In the genomic region with DNA sequence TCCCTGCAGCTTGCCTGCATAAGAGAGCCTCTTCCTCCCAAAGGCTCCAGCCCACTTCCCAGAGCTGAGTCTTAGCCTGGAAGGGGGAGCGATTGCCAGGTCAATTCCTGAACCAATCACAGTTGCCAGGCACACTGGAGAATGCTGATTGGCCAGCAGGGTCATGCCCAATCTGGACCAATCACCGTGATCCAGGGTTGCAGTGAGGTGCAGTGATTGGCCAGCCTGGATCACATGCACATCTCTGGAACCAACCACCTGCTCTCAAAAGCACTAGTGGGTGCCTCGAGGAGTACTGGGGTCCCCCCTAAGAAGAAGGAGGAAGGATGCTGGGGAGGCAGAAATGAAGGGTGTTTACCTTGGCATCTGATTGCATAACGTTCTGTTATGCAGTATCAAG, we compare ENCODE assay signal across 33 cellular contexts. TPM values are rescaled to one million over a fixed set of nuclear protein-coding genes. Genes with fewer than 3 reads are reported as not detected.
A peak's percentile ranks its signal among the peaks of the same experiment; 100 is the strongest.
DNase-seq lines count a peak whose midpoint lies in the region; ATAC-seq, FAIRE-seq and TF ChIP-seq lines count a peak whose summit lies in the region.
"Had no signal": no experiment of that assay in that cellular context is flagged by ENCODE, and none has a peak within 500 bp of the region (broad histone marks: within the 10 kb centered on the region; RNA-seq: fewer than 3 reads in every experiment).

No MANE protein-coding gene starts in this region.

- H3K9ac ChIP-seq in HCT116 (ENCODE audit: low read length) (no peak overlapping the region), K562 (ENCODE audit: insufficient read depth in 1 of 2, low read depth in 2 of 2, low read length in 2 of 2) (no peak overlapping the region)

- DNase-seq in HCT116 (ENCODE audit: low read depth, low spot score) = no peak
- DNase-seq in MG63 = peak; percentile 26
- peak in 3 of 4 experiments; percentile 76 to 82 (median 77) for DNase-seq in K562 (ENCODE audit: extremely low read depth in 1 of 4, low spot score in 3 of 4)
- DNase-seq in osteoblast (ENCODE audit: insufficient read length, low spot score, missing footprints) = peak; percentile 78
- DNase-seq in RPMI8226 = no peak
- DNase-seq in NCI-H2227 treated with DMSO at 0.1 percent for 48 hours (lab: John Stamatoyannopoulos, UW) = no peak
- DNase-seq: activated gamma-delta T cell; activated naive CD8-positive, alpha-beta T cell treated with anti-CD3 and anti-CD28 coated beads, Interleukin-2, amount 10 ng/mL, durations not matched to agents 7 days and 5 days; activated T-cell treated with anti-CD3 and anti-CD28 coated beads, Interleukin-2, amount 50 U/mL, for 24 hours; aorta; Calu3; colonic mucosa; effector memory CD4-positive, alpha-beta T cell; HCEC 1CT; hippocampal formation; KG1; mammary epithelial cell; NCI-H1436 treated with DMSO at 0.1 percent for 48 hours; NCI-H748 treated with DMSO at 0.1 percent for 48 hours; nephron progenitor cell; stimulated activated CD4-positive, alpha-beta T cell treated with anti-CD3 and anti-CD28 coated beads, Interleukin-15, amount 100 ng/mL, for 24 hours; stimulated activated CD4-positive, alpha-beta T cell treated with anti-CD3 and anti-CD28 coated beads, Interleukin-4, amount 100 ng/mL, for 4 hours had no signal

- no peaks in the 10 kb centered on the region for H3K9me2 ChIP-seq in HCT116 (ENCODE audit: insufficient read depth)

- H4K20me1 ChIP-seq in HCT116 (ENCODE audit: insufficient read depth) (no peaks in the 10 kb centered on the region), K562 (replicated peaks; ENCODE audit: control insufficient read depth, insufficient read depth, low read length) (no peaks in the 10 kb centered on the region; the same call in 1 of the 2 replicates), osteoblast (ENCODE audit: insufficient read depth, low read length) (no peaks in the 10 kb centered on the region)

- peak; percentile 78 for ATAC-seq in HCT116
- peak; percentile 61 for ATAC-seq in K562
- ATAC-seq in HG03108 (IDR thresholded peaks at IDR 0.05; ENCODE audit: unreplicated experiment) = no peak

- no peak for TF ChIP-seq EP300 in K562 (IDR thresholded peaks at IDR 0.05; ENCODE audit: low read length)

- H3K27me3 ChIP-seq in HCT116 (ENCODE audit: insufficient read depth, low read length) (no peaks in the 10 kb centered on the region), MG63 (peaks cover 8% of the 10 kb centered on the region; the same call in 1 of the 2 replicates), K562 (ENCODE audit: control insufficient read depth in 2 of 2, insufficient read depth in 2 of 2, low read length in 2 of 2) (peaks cover 12 to 57% of the 10 kb centered on the region in 2 experiments; a peak in 4 of 5 replicates), osteoblast (ENCODE audit: insufficient read depth, low read length) (peaks cover 4% of the 10 kb centered on the region)
- H3K27me3 ChIP-seq: colonic mucosa had no signal

- RAD21 ChIA-PET in HCT116 (lab: Charles Lee; ENCODE audit: low non-redundant PET in 1 of 2, low total read pairs in 2 of 2, uncharacterized antibody in 2 of 2, unreplicated experiment in 2 of 2) = no interaction called here

- H3K9me3 ChIP-seq in HCT116 (ENCODE audit: control insufficient read depth in 1 of 2, insufficient read depth in 1 of 2, low read depth in 1 of 2, low read length in 2 of 2) (no peaks in the 10 kb centered on the region), MG63 (no peaks in the 10 kb centered on the region), K562 (replicated peaks; ENCODE audit: control insufficient read depth, insufficient read depth, low read depth, low read length) (no peaks in the 10 kb centered on the region), osteoblast (ENCODE audit: low read depth, low read length) (no peaks in the 10 kb centered on the region)
- H3K9me3 ChIP-seq: colonic mucosa, SJSA1 had no signal

- H3K4me3 ChIP-seq in HCT116 (replicated peaks in 1 of 2; ENCODE audit: low read depth in 1 of 2, low read length in 2 of 2) (no peak overlapping the region), MG63 (no peak overlapping the region), K562 (no peak overlapping the region), osteoblast (ENCODE audit: insufficient read depth, low read length) (no peak overlapping the region)
- H3K4me3 ChIP-seq: colonic mucosa, SJSA1 had no signal

- intact Hi-C loops in HCT116 (cut with micrococcal nuclease) = no loop called here
- intact Hi-C loops in K562 (cut with micrococcal nuclease) = no loop called here

- H3K4me1 ChIP-seq in HCT116 (ENCODE audit: control insufficient read depth in 1 of 2, insufficient read depth in 2 of 2, low read length in 2 of 2) (no peaks in the 10 kb centered on the region), K562 (replicated peaks in 1 of 2; ENCODE audit: control insufficient read depth in 2 of 2, insufficient read depth in 2 of 2, low read length in 2 of 2) (peaks cover 0 to 3% of the 10 kb centered on the region in 2 experiments; a peak in 1 of 5 replicates), osteoblast (ENCODE audit: insufficient read depth, low read length) (no peaks in the 10 kb centered on the region)
- H3K4me1 ChIP-seq: colonic mucosa, SJSA1 had no signal

- H3K27ac ChIP-seq in HCT116 (ENCODE audit: low read depth, low read length) (no peak overlapping the region), K562 (ENCODE audit: extremely low read depth, low read depth, low read length) (no peak overlapping the region), osteoblast (ENCODE audit: low read depth, low read length) (no peak overlapping the region)
- H3K27ac ChIP-seq: colonic mucosa, epithelial cell of prostate, SJSA1 had no signal

- no peak for TF ChIP-seq RAD21 in HCT116 (IDR thresholded peaks at IDR 0.05; ENCODE audit: low read depth)
- no peak for TF ChIP-seq RAD21 in K562 (CRISPR knock-in tag; conservative IDR thresholded peaks at IDR 0.05 in 1 of 2, IDR thresholded peaks at IDR 0.05 in 1 of 2)

- in situ Hi-C loops in K562 (cut with MboI) = no loop called here

- no peaks in the 10 kb centered on the region for H3K9me1 ChIP-seq in K562 (ENCODE audit: control insufficient read depth, insufficient read depth, low read length)

- TF ChIP-seq CTCF in HCT116 (IDR thresholded peaks at IDR 0.05 in 2 of 3, conservative IDR thresholded peaks at IDR 0.05 in 1 of 3; ENCODE audit: borderline replicate concordance in 1 of 3, insufficient read depth in 1 of 3, low read depth in 2 of 3, low read length in 2 of 3) (no peak), K562 (IDR thresholded peaks at IDR 0.05 in 2 of 3, conservative IDR thresholded peaks at IDR 0.05 in 1 of 3; ENCODE audit: insufficient read depth in 2 of 3, low read depth in 1 of 3, low read length in 3 of 3) (no peak), osteoblast (IDR thresholded peaks at IDR 0.05; ENCODE audit: extremely low read depth, low read depth, low read length) (no peak)

- no peak for TF ChIP-seq POLR2A in HCT116 (IDR thresholded peaks at IDR 0.05; ENCODE audit: borderline replicate concordance, extremely low read depth, insufficient read depth, insufficient read length)
- TF ChIP-seq POLR2A in K562 (conservative IDR thresholded peaks at IDR 0.05) = no peak

- BruUV-seq in HCT116 (replicated peaks; lab: Mats Ljungman, UMichigan) (no TSS peak), K562 (replicated peaks; lab: Mats Ljungman, UMichigan) (no TSS peak)

- WGBS in K562 (ENCODE audit: insufficient coverage, low coverage, missing lambda C conversion rate) = 0% methylated on average over 4 of the region's 4 CpGs

- no peak for FAIRE-seq in K562 (lab: Jason Lieb, UNC)
- FAIRE-seq: GM18507, TTC549 had no signal

- CTCF ChIA-PET in HCT116 (lab: Charles Lee) (no interaction called here), K562 (lab: Yijun Ruan, JAX; ENCODE audit: low intra/inter-chr PET ratio) (no interaction called here)

- H3K4me2 ChIP-seq in HCT116 (ENCODE audit: low read length) (no peak overlapping the region), K562 (ENCODE audit: insufficient read depth, low read length) (no peak overlapping the region), osteoblast (ENCODE audit: insufficient read depth, low read length) (no peak overlapping the region)

- H3K36me3 ChIP-seq in HCT116 (ENCODE audit: control insufficient read depth in 1 of 2, insufficient read depth in 2 of 2, low read length in 2 of 2) (no peaks in the 10 kb centered on the region), MG63 (no peaks in the 10 kb centered on the region), K562 (ENCODE audit: control insufficient read depth, insufficient read depth, low read length) (no peaks in the 10 kb centered on the region), osteoblast (ENCODE audit: insufficient read depth, low read length) (no peaks in the 10 kb centered on the region)
- H3K36me3 ChIP-seq: colonic mucosa, SJSA1 had no signal

- H3K79me2 ChIP-seq in HCT116 (ENCODE audit: insufficient read depth, low read length) (no peaks in the 10 kb centered on the region), K562 (ENCODE audit: control insufficient read depth, insufficient read depth, low read length) (no peaks in the 10 kb centered on the region), osteoblast (ENCODE audit: insufficient read depth, low read length) (no peaks in the 10 kb centered on the region)

- H2AFZ ChIP-seq in HCT116 (ENCODE audit: low read depth, low read length, poor library complexity, severe bottlenecking) (no peak overlapping the region), K562 (ENCODE audit: low read depth, low read length) (no peak overlapping the region), osteoblast (ENCODE audit: low read length) (no peak overlapping the region)

- POLR2A ChIA-PET in HCT116 (lab: Charles Lee) = no interaction called here
- POLR2A ChIA-PET in K562 (lab: Yijun Ruan, JAX) = no interaction called here

RNA-seq across cellular contexts. Expression of gene NAGPA, which starts 18.4 kb away (rescaled TPM):
- total RNA-seq in HCT116 (2021; ENCODE audit: unreplicated experiment) = 17.5 TPM
- polyA plus RNA-seq in HCT116 (2012) = 9.9 and 11.4 TPM in 2 replicates
- 43.8 and 55.4 TPM in 2 replicates for total RNA-seq in MG63 (2014; rRNA removed; shearing (Covaris generic); ENCODE audit: low replicate concordance)
- 9.5 and 17.8 TPM in 2 replicates for total RNA-seq in K562 (2011; cell fraction: chromatin; rRNA removed; ENCODE audit: low replicate concordance)
- total RNA-seq in K562 (2011; cell fraction: nucleolus; rRNA removed) = 19.6 and 28.9 TPM in 2 replicates
- total RNA-seq in K562 (2011; cell fraction: nucleoplasm; rRNA removed) = 16.7 and 17.6 TPM in 2 replicates
- 12.5 and 12.7 TPM in 2 replicates for total RNA-seq in K562 (2014; rRNA removed)
- total RNA-seq in K562 (2014; rRNA removed; fragmentation: Illumina TruSeq; extraction: Trizol) = 3.0 and 3.8 TPM in 2 replicates
- total RNA-seq in K562 (2015; rRNA removed; fragmentation: Illumina TruSeq; extraction: Trizol) = 6.9 and 7.2 TPM in 2 replicates
- 11.9 and 12.8 TPM in 2 replicates for total RNA-seq in K562 (2021)
- polyA plus RNA-seq in K562 (2011; rRNA removed) = 3.8 and 4.5 TPM in 2 replicates
- 6.3 and 14.1 TPM in 2 replicates for polyA plus RNA-seq in K562 (2011; cell fraction: cytosol; rRNA removed)
- 11.2 and 19.4 TPM in 2 replicates for polyA plus RNA-seq in K562 (2011; cell fraction: nucleus; rRNA removed)
- 6.5 and 8.8 TPM in 2 replicates for polyA plus RNA-seq in K562 (2012)
- polyA plus RNA-seq in K562 (2014; fragmentation: Illumina TruSeq; extraction: Trizol) = 4.6 and 8.6 TPM in 2 replicates
- polyA plus RNA-seq in K562 (2014; fragmentation: Nextera tagmentation; extraction: Ambion mirVana) = under 1 TPM; 0.15 to 0.53 TPM
- 11.1 and 12.7 TPM in 2 replicates for polyA plus RNA-seq in K562 (2014; rRNA removed)
- polyA minus RNA-seq in K562 (2011; rRNA and poly(A)+ RNA removed) = 2.8 and 5.7 TPM in 2 replicates
- 5.6 and 6.1 TPM in 2 replicates for polyA minus RNA-seq in K562 (2011; cell fraction: cytosol; rRNA and poly(A)+ RNA removed)
- polyA minus RNA-seq in K562 (2011; cell fraction: nucleus; rRNA and poly(A)+ RNA removed) = 7.6 and 9.0 TPM in 2 replicates
- 29.8 and 40.2 TPM in 2 replicates for total RNA-seq in osteoblast

RNA-seq across cellular contexts. Expression of gene C16orf89, which starts 50.4 kb away (rescaled TPM):
- 0.49 TPM for total RNA-seq in HCT116 (2021; ENCODE audit: unreplicated experiment)
- not detected in 2 replicates for polyA plus RNA-seq in HCT116 (2012)
- total RNA-seq in MG63 (2014; rRNA removed; shearing (Covaris generic); ENCODE audit: low replicate concordance) = not detected in 2 replicates
- total RNA-seq in K562 (2011; cell fraction: chromatin; rRNA removed; ENCODE audit: low replicate concordance) = not detected in 2 replicates
- not detected in 2 replicates for total RNA-seq in K562 (2011; cell fraction: nucleolus; rRNA removed)
- not detected in 2 replicates for total RNA-seq in K562 (2011; cell fraction: nucleoplasm; rRNA removed)
- total RNA-seq in K562 (2014; rRNA removed) = not detected in 2 replicates
- total RNA-seq in K562 (2014; rRNA removed; fragmentation: Illumina TruSeq; extraction: Trizol) = not detected in 2 replicates
- not detected in 2 replicates for total RNA-seq in K562 (2015; rRNA removed; fragmentation: Illumina TruSeq; extraction: Trizol)
- not detected in 2 replicates for total RNA-seq in K562 (2021)
- polyA plus RNA-seq in K562 (2011; rRNA removed) = not detected in 2 replicates
- polyA plus RNA-seq in K562 (2011; cell fraction: cytosol; rRNA removed) = not detected in 2 replicates
- not detected in 2 replicates for polyA plus RNA-seq in K562 (2011; cell fraction: nucleus; rRNA removed)
- polyA plus RNA-seq in K562 (2012) = not detected in 2 replicates
- not detected in 2 replicates for polyA plus RNA-seq in K562 (2014; fragmentation: Illumina TruSeq; extraction: Trizol)
- polyA plus RNA-seq in K562 (2014; fragmentation: Nextera tagmentation; extraction: Ambion mirVana) = not detected
- polyA plus RNA-seq in K562 (2014; rRNA removed) = not detected in 2 replicates
- polyA minus RNA-seq in K562 (2011; rRNA and poly(A)+ RNA removed) = not detected in 2 replicates
- not detected in 2 replicates for polyA minus RNA-seq in K562 (2011; cell fraction: cytosol; rRNA and poly(A)+ RNA removed)
- polyA minus RNA-seq in K562 (2011; cell fraction: nucleus; rRNA and poly(A)+ RNA removed) = not detected in 2 replicates
- 0.59 TPM in 1 of 2 replicates, not detected in the other for total RNA-seq in osteoblast
- total RNA-seq: activated naive CD8-positive, alpha-beta T cell treated with anti-CD3 and anti-CD28 coated beads, Interleukin-2, amount 10 ng/mL, durations not matched to agents 7 days and 5 days; bronchial epithelial cell; Calu3; Daoy; mammary epithelial cell; osteocyte; RPMI7951; SJSA1; T-helper 1 cell treated with Interleukin-12 subunit alpha and Interleukin-12 subunit beta and Interleukin-4 antibody, amounts not matched to agents 30 ng/mL and 1 ng/mL, for 36 hours had no signal
- polyA plus RNA-seq: CD14-positive monocyte, mammary epithelial cell had no signal

RNA-seq across cellular contexts. Expression of gene ALG1, which starts 56.3 kb away (rescaled TPM):
- total RNA-seq in HCT116 (2021; ENCODE audit: unreplicated experiment) (27.1 TPM), K562 (2014; rRNA removed) (18.9 and 23.8 TPM in 2 replicates), K562 (2014; rRNA removed; fragmentation: Illumina TruSeq; extraction: Trizol) (10.7 and 12.3 TPM in 2 replicates), K562 (2015; rRNA removed; fragmentation: Illumina TruSeq; extraction: Trizol) (14.6 and 17.8 TPM in 2 replicates), K562 (2021) (20.8 and 26.4 TPM in 2 replicates), osteoblast (43.3 and 43.4 TPM in 2 replicates)
- polyA plus RNA-seq in HCT116 (2012) = 13.2 and 16.4 TPM in 2 replicates
- 30.4 and 53.2 TPM in 2 replicates for total RNA-seq in MG63 (2014; rRNA removed; shearing (Covaris generic); ENCODE audit: low replicate concordance)
- 31.7 and 67.7 TPM in 2 replicates for total RNA-seq in K562 (2011; cell fraction: chromatin; rRNA removed; ENCODE audit: low replicate concordance)
- total RNA-seq in K562 (2011; cell fraction: nucleolus; rRNA removed) = 75.3 and 79.9 TPM in 2 replicates
- 52.8 and 55.5 TPM in 2 replicates for total RNA-seq in K562 (2011; cell fraction: nucleoplasm; rRNA removed)
- polyA plus RNA-seq in K562 (2011; rRNA removed) (15.0 and 19.9 TPM in 2 replicates), K562 (2014; fragmentation: Illumina TruSeq; extraction: Trizol) (18.3 and 19.0 TPM in 2 replicates), K562 (2014; fragmentation: Nextera tagmentation; extraction: Ambion mirVana) (1 to 10 TPM; 1.1 to 2.8 TPM), K562 (2014; rRNA removed) (18.3 and 18.8 TPM in 2 replicates)
- polyA plus RNA-seq in K562 (2011; cell fraction: cytosol; rRNA removed) = 17.8 and 33.7 TPM in 2 replicates
- polyA plus RNA-seq in K562 (2011; cell fraction: nucleus; rRNA removed) = 19.2 and 25.1 TPM in 2 replicates
- 15.1 and 16.1 TPM in 2 replicates for polyA plus RNA-seq in K562 (2012)
- 16.8 and 31.2 TPM in 2 replicates for polyA minus RNA-seq in K562 (2011; rRNA and poly(A)+ RNA removed)
- polyA minus RNA-seq in K562 (2011; cell fraction: cytosol; rRNA and poly(A)+ RNA removed) = 9.7 and 14.6 TPM in 2 replicates
- polyA minus RNA-seq in K562 (2011; cell fraction: nucleus; rRNA and poly(A)+ RNA removed) = 13.5 and 16.3 TPM in 2 replicates

RNA-seq across cellular contexts. Expression of gene SEC14L5, which starts 57.2 kb away (rescaled TPM):
- 0.27 TPM for total RNA-seq in HCT116 (2021; ENCODE audit: unreplicated experiment)
- polyA plus RNA-seq in HCT116 (2012) = 0.17 and 0.20 TPM in 2 replicates
- not detected in 2 replicates for total RNA-seq in MG63 (2014; rRNA removed; shearing (Covaris generic); ENCODE audit: low replicate concordance)
- 0.44 TPM in 1 of 2 replicates, not detected in the other for total RNA-seq in K562 (2011; cell fraction: chromatin; rRNA removed; ENCODE audit: low replicate concordance)
- not detected in 2 replicates for total RNA-seq in K562 (2011; cell fraction: nucleolus; rRNA removed)
- 0.22 TPM in 1 of 2 replicates, not detected in the other for total RNA-seq in K562 (2011; cell fraction: nucleoplasm; rRNA removed)
- not detected in 2 replicates for total RNA-seq in K562 (2014; rRNA removed)
- not detected in 2 replicates for total RNA-seq in K562 (2014; rRNA removed; fragmentation: Illumina TruSeq; extraction: Trizol)
- total RNA-seq in K562 (2015; rRNA removed; fragmentation: Illumina TruSeq; extraction: Trizol) = not detected in 2 replicates
- 0.22 TPM in 1 of 2 replicates, not detected in the other for total RNA-seq in K562 (2021)
- not detected in 2 replicates for polyA plus RNA-seq in K562 (2011; rRNA removed)
- polyA plus RNA-seq in K562 (2011; cell fraction: cytosol; rRNA removed) = 0.01 and 0.15 TPM in 2 replicates
- polyA plus RNA-seq in K562 (2011; cell fraction: nucleus; rRNA removed) = 0.01 TPM in 2 replicates
- polyA plus RNA-seq in K562 (2012) = not detected in 2 replicates
- not detected in 2 replicates for polyA plus RNA-seq in K562 (2014; fragmentation: Illumina TruSeq; extraction: Trizol)
- not detected for polyA plus RNA-seq in K562 (2014; fragmentation: Nextera tagmentation; extraction: Ambion mirVana)
- 0.11 TPM in 1 of 2 replicates, not detected in the other for polyA plus RNA-seq in K562 (2014; rRNA removed)
- not detected in 2 replicates for polyA minus RNA-seq in K562 (2011; rRNA and poly(A)+ RNA removed)
- polyA minus RNA-seq in K562 (2011; cell fraction: cytosol; rRNA and poly(A)+ RNA removed) = not detected in 2 replicates
- not detected in 2 replicates for polyA minus RNA-seq in K562 (2011; cell fraction: nucleus; rRNA and poly(A)+ RNA removed)
- under 0.01 and 0.29 TPM in 2 replicates for total RNA-seq in osteoblast
- total RNA-seq: osteocyte; RPMI7951; SJSA1; T-helper 1 cell treated with Interleukin-12 subunit alpha and Interleukin-12 subunit beta and Interleukin-4 antibody, amounts not matched to agents 30 ng/mL and 1 ng/mL, for 36 hours had no signal

Comparison
In these comparisons a context has a peak if more than half of its experiments do, and no peak if none do; other contexts are left out.
1. DNase-seq: peak in MG63 (single experiment), K562 (3 of 4) and osteoblast (single experiment); none in HCT116 (single experiment), RPMI8226 (single experiment) and NCI-H2227 treated with DMSO at 0.1 percent for 48 hours (single experiment).